In genomic region chr18:13538630-13539029, GRCh38 we compare ENCODE assay signal across 14 cellular contexts.
DNase-seq lines count a peak whose midpoint lies in the region; ATAC-seq and TF ChIP-seq lines count a peak whose summit lies in the region.
"Had no signal": no experiment of that assay in that cellular context is flagged by ENCODE, and none has a peak within 500 bp of the region (broad histone marks: within the 10 kb centered on the region; RNA-seq: fewer than 3 reads in every experiment).

No MANE protein-coding gene starts in this region.

- H3K27me3 ChIP-seq in colonic mucosa (no peaks in the 10 kb centered on the region), spleen (replicated peaks in 1 of 7) (no peaks in the 10 kb centered on the region)
- H3K27me3 ChIP-seq: adrenal gland, neutrophil had no signal

- no peak for TF ChIP-seq POLR2A in spleen (IDR thresholded peaks at IDR 0.05)

- no peaks in the 10 kb centered on the region for H3K9me3 ChIP-seq in KOPT-K1 (ENCODE audit: insufficient read depth, low read length, poor library complexity, severe bottlenecking)
- no peaks in the 10 kb centered on the region for H3K9me3 ChIP-seq in colonic mucosa
- H3K9me3 ChIP-seq in spleen = no peaks in the 10 kb centered on the region
- H3K9me3 ChIP-seq: adrenal gland, neutrophil had no signal

- peak overlapping the region; percentile 64 for H3K27ac ChIP-seq in KOPT-K1 (ENCODE audit: low read depth, low read length, poor library complexity, severe bottlenecking)
- peak overlapping the region; percentile 75 for H3K27ac ChIP-seq in colonic mucosa
- H3K27ac ChIP-seq in spleen = peak overlapping the region in 6 of 8 donors; percentile 34 to 67 (median 48)
- H3K27ac ChIP-seq: neutrophil had no signal

- H3K36me3 ChIP-seq in KOPT-K1 (ENCODE audit: insufficient read depth, low read length) = peaks cover 32% of the 10 kb centered on the region
- H3K36me3 ChIP-seq in colonic mucosa = no peaks in the 10 kb centered on the region
- peaks cover 0 to 15% (median 0%) of the 10 kb centered on the region in 6 donors for H3K36me3 ChIP-seq in spleen
- H3K36me3 ChIP-seq: adrenal gland, neutrophil had no signal

- intact Hi-C loops in colonic mucosa (cut with DNase I) (no loop called here), spleen (cut with DNase I; ENCODE audit: low total_unique reads) (no loop called here)

- H3K4me1 ChIP-seq in colonic mucosa (peaks cover 22% of the 10 kb centered on the region), spleen (peaks cover 12 to 53% (median 38%) of the 10 kb centered on the region in 6 donors)

- H3K4me3 ChIP-seq in colonic mucosa (no peak overlapping the region), spleen (no peak overlapping the region)
- H3K4me3 ChIP-seq: adrenal gland had no signal

- H3K9ac ChIP-seq in colonic mucosa (ENCODE audit: low read depth in 2 of 2, low read length in 2 of 2) = peak overlapping the region in 1 of 2 donors; percentile 76

- TF ChIP-seq CTCF in colonic mucosa (IDR thresholded peaks at IDR 0.05) (no peak), spleen (IDR thresholded peaks at IDR 0.05 in 8 of 11, conservative IDR thresholded peaks at IDR 0.05 in 3 of 11) (no peak)

- DNase-seq in activated CD8-positive, alpha-beta memory T cell treated with anti-CD3 and anti-CD28 coated beads for 24 hours = peak; percentile 49
- DNase-seq in activated CD8-positive, alpha-beta memory T cell treated with anti-CD3 and anti-CD28 coated beads, Interleukin-2, amount 50 U/mL, for 4 hours = no peak
- DNase-seq in colonic mucosa = no peak
- DNase-seq in spleen = no peak
- no peak for DNase-seq in stimulated activated CD4-positive, alpha-beta T cell treated with anti-CD3 and anti-CD28 coated beads, Interleukin-4, amount 100 ng/mL, for 4 hours
- DNase-seq: ACHN; activated CD4-positive, alpha-beta T cell treated with anti-CD3 and anti-CD28 coated beads, Interleukin-2, amount 50 U/mL, for 48 hours; NCI-H1105 had no signal

- ATAC-seq in HG03139 (IDR thresholded peaks at IDR 0.05; ENCODE audit: unreplicated experiment) = no peak
- ATAC-seq in HG03442 (IDR thresholded peaks at IDR 0.05; ENCODE audit: unreplicated experiment) = no peak
- ATAC-seq: esophagus mucosa had no signal

- WGBS in spleen, 5 donors = 79 to 95% (median 91%) methylated on average over 2 of the region's 2 CpGs
